ENCODE assay signal across 15 cellular contexts in the genomic region with DNA sequence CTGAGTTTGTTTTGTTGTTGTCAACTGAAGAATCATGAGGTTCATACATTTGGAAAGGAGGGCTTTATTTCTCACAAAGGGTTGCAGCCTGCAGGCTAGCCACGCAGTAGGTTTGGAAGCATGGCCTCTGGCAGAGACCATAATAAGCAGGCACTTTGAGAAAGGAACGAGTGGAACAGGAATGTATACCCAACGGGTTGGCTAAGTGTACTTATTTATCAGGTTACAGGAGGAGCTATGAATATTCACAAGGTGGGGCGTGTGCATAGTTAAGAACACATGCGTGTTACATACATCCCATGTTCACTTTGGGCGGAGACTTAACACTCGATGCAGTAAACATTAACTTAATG. TPM values are rescaled to one million over a fixed set of nuclear protein-coding genes. Genes with fewer than 3 reads are reported as not detected.
DNase-seq lines count a peak whose midpoint lies in the region; ATAC-seq and TF ChIP-seq lines count a peak whose summit lies in the region.
"Had no signal": no experiment of that assay in that cellular context is flagged by ENCODE, and none has a peak within 500 bp of the region (broad histone marks: within the 10 kb centered on the region; RNA-seq: fewer than 3 reads in every experiment).

No MANE protein-coding gene starts in this region.

- H3K9me3 Mint-ChIP-seq in H9, result peaks cover 21 to 37% of the 10 kb centered on the region in 2 experiments
- H3K9me3 Mint-ChIP-seq: CD8-positive, alpha-beta T cell had no signal

- H3K14ac ChIP-seq in H9 (ENCODE audit: insufficient read depth, low read length), result no peak overlapping the region

- H3K27me3 Mint-ChIP-seq in H9 (ENCODE audit: low read depth), result peaks cover 68% of the 10 kb centered on the region

- no peak overlapping the region for H2BK15ac ChIP-seq in H9 (ENCODE audit: low read depth, low read length)

- no peak overlapping the region for H2AFZ ChIP-seq in H9 (ENCODE audit: low read length)

- no peak for TF ChIP-seq EP300 in esophagus muscularis mucosa (IDR thresholded peaks at IDR 0.05)

- no peak overlapping the region for H3K4me2 ChIP-seq in H9 (ENCODE audit: insufficient read depth, insufficient read length, low read length)

- H3K9ac ChIP-seq in H9 (ENCODE audit: extremely low read depth, insufficient read length, low read length), result no peak overlapping the region

- H4K20me1 ChIP-seq in H9 (ENCODE audit: control insufficient read depth, insufficient read depth, insufficient read length), result no peaks in the 10 kb centered on the region

- peaks cover 6 to 11% (median 9%) of the 10 kb centered on the region in 3 experiments; a peak in 6 of 7 replicates for H3K36me3 Mint-ChIP-seq in H9 (ENCODE audit: insufficient read depth in 1 of 3, low read depth in 3 of 3)
- H3K36me3 Mint-ChIP-seq: CD14-positive monocyte; CD8-positive, alpha-beta T cell had no signal

- WGBS in esophagus muscularis mucosa, result 78% methylated on average over 7 of the region's 7 CpGs
- WGBS in heart left ventricle, 4 donors, result 75 to 83% (median 78%) methylated on average over 7 of the region's 7 CpGs
- no CpG with 5 or more reads among the region's 7 CpGs for WGBS in H9 (ENCODE audit: extremely low coverage, insufficient read length, low lambda C conversion rate)

- no peak overlapping the region for H4K91ac ChIP-seq in H9 (ENCODE audit: insufficient read length, low read depth, low read length)

- H3K4me1 Mint-ChIP-seq in H9, result peaks cover 13 to 17% of the 10 kb centered on the region in 2 experiments

- TF ChIP-seq CTCF in esophagus muscularis mucosa (IDR thresholded peaks at IDR 0.05), result no peak
- TF ChIP-seq CTCF in heart left ventricle (IDR thresholded peaks at IDR 0.05), result no peak
- TF ChIP-seq CTCF in H9 (conservative IDR thresholded peaks at IDR 0.05), result no peak

- H3K23me2 ChIP-seq in H9 (ENCODE audit: insufficient read length, low read depth, low read length, poor library complexity, severe bottlenecking), result no peaks in the 10 kb centered on the region

- H2BK120ac ChIP-seq in H9 (ENCODE audit: low read depth, low read length, poor library complexity, severe bottlenecking), result no peak overlapping the region

- no peak overlapping the region for H3K27ac Mint-ChIP-seq in H9
- H3K27ac Mint-ChIP-seq: CD14-positive monocyte; CD8-positive, alpha-beta T cell; HFFc6 had no signal

- no peak overlapping the region for H3K4me3 ChIP-seq in esophagus muscularis mucosa
- H3K4me3 ChIP-seq in heart left ventricle, result no peak overlapping the region

- H3K9me3 ChIP-seq in esophagus muscularis mucosa (peaks cover 0 to 3% (median 0%) of the 10 kb centered on the region in 4 donors), heart left ventricle (peaks cover 0 to 12% (median 0%) of the 10 kb centered on the region in 12 donors), H9 (ENCODE audit: control insufficient read depth, low read depth, low read length) (no peaks in the 10 kb centered on the region)

- no peak overlapping the region for H3K18ac ChIP-seq in H9 (ENCODE audit: insufficient read length, low read depth, low read length)

- H3T11ph ChIP-seq in H9 (ENCODE audit: low read length), result no peak overlapping the region

- H3K27me3 ChIP-seq in esophagus muscularis mucosa (peaks cover 0 to 13% (median 0%) of the 10 kb centered on the region in 4 donors), heart left ventricle (peaks cover 0 to 9% (median 0%) of the 10 kb centered on the region in 9 donors), H9 (ENCODE audit: insufficient read depth, low read length) (peaks cover 20% of the 10 kb centered on the region; the same call in 1 of the 2 replicates)

- H3K79me2 ChIP-seq in H9 (ENCODE audit: insufficient read depth, low read length), result no peaks in the 10 kb centered on the region

- no peak overlapping the region for H3K4me3 Mint-ChIP-seq in H9
- H3K4me3 Mint-ChIP-seq: CD14-positive monocyte; CD8-positive, alpha-beta T cell; HFFc6 had no signal

- H3K79me1 ChIP-seq in H9 (ENCODE audit: insufficient read depth, low read depth, low read length, poor library complexity, severe bottlenecking), result no peaks in the 10 kb centered on the region

- intact Hi-C loops in esophagus muscularis mucosa (cut with DNase I), result no loop called here
- intact Hi-C loops in heart left ventricle (cut with DNase I), result no loop called here

- ATAC-seq in heart left ventricle (no peak), GM21515 (IDR thresholded peaks at IDR 0.05; ENCODE audit: unreplicated experiment) (no peak)
- ATAC-seq: CD8-positive, alpha-beta T cell had no signal

- H3K4ac ChIP-seq in H9 (ENCODE audit: low read depth, low read length), result no peak overlapping the region

- H3K27ac ChIP-seq in esophagus muscularis mucosa (replicated peaks in 1 of 4) (no peak overlapping the region), heart left ventricle (no peak overlapping the region), H9 (ENCODE audit: insufficient read length, low read depth, low read length) (no peak overlapping the region)
- H3K27ac ChIP-seq: 22Rv1 had no signal

- no peak overlapping the region for H2BK5ac ChIP-seq in H9 (ENCODE audit: insufficient read length, low read length)

- H3K4me1 ChIP-seq in esophagus muscularis mucosa (no peaks in the 10 kb centered on the region), heart left ventricle (no peaks in the 10 kb centered on the region), H9 (ENCODE audit: insufficient read depth, low read length) (no peaks in the 10 kb centered on the region)

- H4K8ac ChIP-seq in H9 (replicated peaks; ENCODE audit: insufficient read length, low read depth, low read length), result no peak overlapping the region

- H2AK5ac ChIP-seq in H9 (ENCODE audit: insufficient read length, low read length), result no peak overlapping the region

- H3K56ac ChIP-seq in H9 (ENCODE audit: insufficient read length, low read depth, low read length), result no peak overlapping the region

- H3K23ac ChIP-seq in H9 (ENCODE audit: insufficient read length, low read depth, low read length), result no peak overlapping the region

- H2BK12ac ChIP-seq in H9 (ENCODE audit: insufficient read length, low read depth, low read length), result no peak overlapping the region

- peak; percentile 12 for DNase-seq in activated CD8-positive, alpha-beta memory T cell treated with anti-CD3 and anti-CD28 coated beads, Interleukin-2, amount 50 U/mL, for 48 hours
- no peak for DNase-seq in activated CD8-positive, alpha-beta memory T cell treated with anti-CD3 and anti-CD28 coated beads, Interleukin-2, amount 50 U/mL, for 4 hours
- DNase-seq in esophagus muscularis mucosa (ENCODE audit: extremely low spot score) (peak; percentile 50), mesenteric fat pad (ENCODE audit: low spot score) (peak; percentile 9), heart left ventricle (no peak), H9 (no peak), NCI-H2171 treated with DMSO at 0.1 percent for 48 hours (lab: John Stamatoyannopoulos, UW) (no peak)
- DNase-seq: COR-L47, DND-41, GDM1, HFFc6 had no signal

- H3K36me3 ChIP-seq in esophagus muscularis mucosa, result no peaks in the 10 kb centered on the region
- H3K36me3 ChIP-seq in heart left ventricle, result no peaks in the 10 kb centered on the region

- no peak overlapping the region for H2BK20ac ChIP-seq in H9 (ENCODE audit: low read depth, low read length, poor library complexity, severe bottlenecking)

- TF ChIP-seq POLR2A in esophagus muscularis mucosa (IDR thresholded peaks at IDR 0.05; ENCODE audit: low read depth) (no peak), heart left ventricle (IDR thresholded peaks at IDR 0.05) (no peak)

- H4K5ac ChIP-seq in H9 (ENCODE audit: insufficient read length, low read depth, low read length), result no peak overlapping the region

RNA-seq across cellular contexts. Expression of a gene that starts 30.1 kb away (rescaled TPM):
- 10 to 100 TPM in 2 of 4 donors, 1 to 10 TPM in 2; 6.3 to 17.5 (median 11.3) TPM for total RNA-seq in esophagus muscularis mucosa
- 20.4 TPM for total RNA-seq in mesenteric fat pad
- total RNA-seq in heart left ventricle, result 10 to 100 TPM in 4 of 9 donors, 1 to 10 TPM in 5; 5.3 to 13.3 (median 7.9) TPM
- polyA plus RNA-seq in heart left ventricle, result 10 to 100 TPM in 1 of 2 donors, 1 to 10 TPM in 1; 5.2 to 15.7 TPM
- 0.46 TPM in 2 replicates for total RNA-seq in H9 (2021)

Comparison
In these comparisons a context has a peak if more than half of its experiments do, and no peak if none do; other contexts are left out.
1. DNase-seq: peak in activated CD8-positive, alpha-beta memory T cell treated with anti-CD3 and anti-CD28 coated beads, Interleukin-2, amount 50 U/mL, for 48 hours (single experiment), esophagus muscularis mucosa (single experiment) and mesenteric fat pad (single experiment); none in activated CD8-positive, alpha-beta memory T cell treated with anti-CD3 and anti-CD28 coated beads, Interleukin-2, amount 50 U/mL, for 4 hours (single experiment), heart left ventricle (0 of 5), H9 (single experiment) and NCI-H2171 treated with DMSO at 0.1 percent for 48 hours (single experiment).